ENCODE assay signal across 7 cellular contexts in the genomic region with DNA sequence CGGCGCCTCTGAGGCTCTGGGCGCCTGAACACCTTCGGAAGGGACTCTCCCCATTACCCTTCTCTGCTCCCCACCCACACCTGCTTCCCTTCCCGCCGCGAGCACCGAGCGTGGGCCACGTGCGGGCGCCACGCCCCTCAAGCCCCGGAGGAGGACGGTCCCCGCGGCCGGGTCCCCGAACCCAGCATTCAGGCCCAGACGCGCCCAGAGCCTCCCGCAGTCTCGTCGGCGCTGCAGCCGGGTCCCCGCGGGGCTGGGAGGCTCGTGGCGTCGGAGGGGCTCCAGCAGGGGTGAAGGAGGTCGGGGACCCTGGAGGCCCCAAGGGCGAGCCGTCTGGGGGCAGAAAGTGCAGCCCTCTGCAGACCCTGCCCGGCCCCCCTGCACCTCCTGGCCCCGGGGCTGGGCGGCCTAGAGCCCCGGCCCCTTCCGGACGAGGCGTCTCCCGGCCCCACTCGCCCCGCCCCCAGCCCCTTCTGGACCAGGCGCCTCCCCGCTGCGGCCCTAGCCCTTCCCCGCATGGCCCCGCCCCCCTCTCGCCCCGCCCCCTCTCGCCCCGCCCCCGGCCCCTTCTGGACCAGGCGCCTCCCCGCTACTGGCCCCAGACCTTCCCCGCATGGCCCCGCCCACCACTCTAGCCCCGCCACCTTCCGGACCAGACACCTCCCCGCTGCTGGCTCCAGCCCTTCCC. TPM values are rescaled to one million over a fixed set of nuclear protein-coding genes. Genes with fewer than 3 reads are reported as not detected.
DNase-seq lines count a peak whose midpoint lies in the region; ATAC-seq, FAIRE-seq and TF ChIP-seq lines count a peak whose summit lies in the region.

No MANE protein-coding gene starts in this region.

- H3K4ac ChIP-seq in H1 (replicated peaks; ENCODE audit: insufficient read length, low read depth, low read length), result no peak overlapping the region

- FAIRE-seq in GM18507 (lab: Jason Lieb, UNC), result peak; percentile 38
- FAIRE-seq in H1 (lab: Jason Lieb, UNC), result no peak

- no peak overlapping the region for H4K91ac ChIP-seq in H1 (replicated peaks; ENCODE audit: insufficient read length, low read length)

- H3K23ac ChIP-seq in H1 (ENCODE audit: insufficient read length), result no peak overlapping the region

- POLR2A ChIA-PET in H1 (lab: Charles Lee; ENCODE audit: partially characterized antibody), result interaction anchor here (1.0 to 2.5 kb wide), 3 partner anchors 12 to 21 kb away, joined by 4 to 10 read pairs (median 7); a partner anchor contains a TSS

- H2AFZ ChIP-seq in H1 (ENCODE audit: low read length), result peak overlapping the region; percentile 66; the same call in 1 of the 2 replicates

- no peaks in the 10 kb centered on the region for H3K36me3 Mint-ChIP-seq in mesothelial cell of epicardium

- peaks cover 0 to 8% of the 10 kb centered on the region in 2 experiments for H4K20me1 ChIP-seq in H1 (replicated peaks in 1 of 2; ENCODE audit: control insufficient read depth in 1 of 2, insufficient read depth in 2 of 2, low read length in 2 of 2)

- peak in 1 of 2 experiments; percentile 44; a peak in 1 of 3 replicates for TF ChIP-seq POLR2A in H1 (IDR thresholded peaks at IDR 0.05; ENCODE audit: control extremely low read depth in 1 of 2, low read depth in 2 of 2, low read length in 2 of 2)

- H2BK20ac ChIP-seq in H1 (ENCODE audit: low read length), result no peak overlapping the region

- no peaks in the 10 kb centered on the region for H3K79me2 ChIP-seq in H1 (ENCODE audit: control insufficient read depth in 1 of 2, insufficient read depth in 2 of 2, low read length in 2 of 2)

- H2BK5ac ChIP-seq in H1 (ENCODE audit: low read depth, low read length), result no peak overlapping the region

- peak; percentile 44 for ATAC-seq in HG03039 (IDR thresholded peaks at IDR 0.05; ENCODE audit: unreplicated experiment)

- no peaks in the 10 kb centered on the region for H3K36me3 ChIP-seq in H1 (ENCODE audit: control insufficient read depth in 2 of 4, insufficient read depth in 4 of 4, low read length in 3 of 4)

- H2AK5ac ChIP-seq in H1 (ENCODE audit: low read depth, low read length), result no peak overlapping the region

- H3K27ac ChIP-seq in H1 (ENCODE audit: low read depth, low read length), result no peak overlapping the region

- H3K4me2 ChIP-seq in H1 (ENCODE audit: insufficient read depth in 1 of 2, low read depth in 2 of 2, low read length in 2 of 2), result peak overlapping the region; percentile 76 to 95

- peaks cover 2% of the 10 kb centered on the region for H3K27me3 Mint-ChIP-seq in mesothelial cell of epicardium (ENCODE audit: low read depth)

- H3K4me1 Mint-ChIP-seq in mesothelial cell of epicardium, result peaks cover 22% of the 10 kb centered on the region

- H3K27ac Mint-ChIP-seq in mesothelial cell of epicardium, result no peak overlapping the region

- no peak for TF ChIP-seq EP300 in H1 (IDR thresholded peaks at IDR 0.05; ENCODE audit: borderline replicate concordance in 1 of 2, low read depth in 2 of 2, low read length in 2 of 2)

- H3K4me3 Mint-ChIP-seq in mesothelial cell of epicardium, result peak overlapping the region; percentile 61

- H4K5ac ChIP-seq in H1 (ENCODE audit: insufficient read length, low read depth, low read length), result peak overlapping the region; percentile 29

- DNase-seq in GM18507 (ENCODE audit: extremely low spot score, insufficient read length, low read depth) (peak; percentile 99), NCI-H748 treated with DMSO at 0.1 percent for 48 hours (lab: John Stamatoyannopoulos, UW) (peak; percentile 42), H1 (ENCODE audit: low read depth in 1 of 2, low spot score in 2 of 2) (peak; percentile 77 to 94), mesothelial cell of epicardium (ENCODE audit: low spot score in 2 of 2, unreplicated experiment in 2 of 2) (peak; percentile 85 to 91)
- peak; percentile 59 to 72 for DNase-seq in activated CD8-positive, alpha-beta memory T cell treated with anti-CD3 and anti-CD28 coated beads for 4 hours (ENCODE audit: low read depth in 2 of 2)
- peak; percentile 62 to 78 for DNase-seq in stimulated activated CD8-positive, alpha-beta memory T cell treated with anti-CD3 and anti-CD28 coated beads, Interleukin-2, amount 100 ng/mL, for 1 hour (ENCODE audit: low read depth in 2 of 2)

- no peak for TF ChIP-seq RAD21 in H1 (IDR thresholded peaks at IDR 0.05 in 1 of 2, conservative IDR thresholded peaks at IDR 0.05 in 1 of 2; ENCODE audit: low read depth in 2 of 2, low read length in 2 of 2)

- peak overlapping the region; percentile 32 for H3K18ac ChIP-seq in H1 (ENCODE audit: extremely low read depth, low read length)

- H2BK12ac ChIP-seq in H1 (ENCODE audit: low read depth, low read length), result no peak overlapping the region

- H3K9ac ChIP-seq in H1 (replicated peaks in 1 of 4; ENCODE audit: extremely low read depth in 1 of 4, low read depth in 3 of 4, low read length in 3 of 4), result peak overlapping the region in 2 of 4 experiments; percentile 23 to 29; a peak in 3 of 7 replicates

- H2BK15ac ChIP-seq in H1 (ENCODE audit: low read length), result 0 out of 2 replicates have a peak overlapping the region, but pooled peaks have one; percentile 29

- TF ChIP-seq CTCF in H1 (IDR thresholded peaks at IDR 0.05; ENCODE audit: control extremely low read depth in 1 of 3, insufficient read depth in 1 of 3, low read depth in 1 of 3, low read length in 3 of 3) (no peak), mesothelial cell of epicardium (IDR thresholded peaks at IDR 0.05; ENCODE audit: unreplicated experiment) (no peak)

- peak overlapping the region; percentile 52 to 81 (median 56) for H3K4me3 ChIP-seq in H1 (ENCODE audit: extremely low read depth in 1 of 4, insufficient read depth in 2 of 4, low read depth in 3 of 4, low read length in 4 of 4)

- CTCF ChIA-PET in H1 (lab: Charles Lee; ENCODE audit: partially characterized antibody), result interaction anchor here (0.9 to 1.1 kb wide), 2 partner anchors 13 to 24 kb away, joined by 3 to 5 read pairs; no protein-coding TSS in a partner anchor

- H3K9me3 ChIP-seq in H1 (ENCODE audit: insufficient read depth in 2 of 2, low read depth in 1 of 2, low read length in 1 of 2), result peaks cover 0 to 4% of the 10 kb centered on the region in 2 experiments; a peak in 1 of 4 replicates

- H3K14ac ChIP-seq in H1 (ENCODE audit: insufficient read length), result no peak overlapping the region

- no peak overlapping the region for H2BK120ac ChIP-seq in H1 (replicated peaks; ENCODE audit: low read depth, low read length)

- H3K9me3 Mint-ChIP-seq in mesothelial cell of epicardium, result no peaks in the 10 kb centered on the region

- H3K23me2 ChIP-seq in H1 (ENCODE audit: low read depth, low read length), result peaks cover 11% of the 10 kb centered on the region; the same call in 1 of the 2 replicates

- WGBS in H1 (ENCODE audit: extremely low coverage in 1 of 2, insufficient coverage in 1 of 2, insufficient read length in 1 of 2, insufficient replicate concordance in 2 of 2, low coverage in 1 of 2, low lambda C conversion rate in 2 of 2, missing lambda C conversion rate in 1 of 2), 2 experiments, result 3% methylated on average over 30 of the region's 61 CpGs; no CpG with 5 or more reads in 1 of the 2 experiments

- H3K56ac ChIP-seq in H1 (replicated peaks; ENCODE audit: insufficient read length, low read depth, low read length), result no peak overlapping the region

- H3K4me1 ChIP-seq in H1 (replicated peaks in 1 of 4; ENCODE audit: control insufficient read depth in 3 of 4, insufficient read depth in 4 of 4, low read length in 3 of 4), result peaks cover 0 to 35% (median 13%) of the 10 kb centered on the region in 4 experiments; a peak in 6 of 7 replicates

- no peaks in the 10 kb centered on the region; a peak in 1 of 7 replicates for H3K27me3 ChIP-seq in H1 (replicated peaks in 1 of 4; ENCODE audit: control insufficient read depth in 3 of 4, extremely low read depth in 1 of 4, insufficient read depth in 3 of 4, low read length in 3 of 4)

- H3K79me1 ChIP-seq in H1 (ENCODE audit: low read depth, low read length), result no peaks in the 10 kb centered on the region

- peak overlapping the region; percentile 45; the same call in 1 of the 2 replicates for H4K8ac ChIP-seq in H1 (ENCODE audit: extremely low read depth, insufficient read depth, low read length)

RNA-seq across cellular contexts. Expression of a gene that starts 0.4 kb away (rescaled TPM):
- total RNA-seq in H1 (2021; fragmentation: NEBNext Ultra II Directional; extraction: Animal tissue kit (Norgen Biotek cat#: 25700)), result 6.1 and 7.7 TPM in 2 replicates
- polyA plus RNA-seq in H1 (2011; rRNA removed), result 9.7 and 12.1 TPM in 2 replicates
- 6.3 TPM for polyA plus RNA-seq in H1 (2011; cell fraction: cytosol; rRNA removed)
- 4.4 TPM for polyA plus RNA-seq in H1 (2011; cell fraction: nucleus; rRNA removed)
- 2.5 to 6.1 TPM (median 4.8 TPM) in 3 of 4 replicates, not detected in the other for polyA plus RNA-seq in H1 (2012, experiment 1 of 2)
- polyA plus RNA-seq in H1 (2012, experiment 2 of 2), result 8.5 TPM
- polyA plus RNA-seq in H1 (2013, experiment 1 of 2), result 4.4 TPM
- polyA plus RNA-seq in H1 (2013, experiment 2 of 2), result 4.2 TPM
- 0.60 TPM in 1 of 2 replicates, not detected in the other for polyA minus RNA-seq in H1 (2011; rRNA and poly(A)+ RNA removed)
- polyA minus RNA-seq in H1 (2011; cell fraction: cytosol; rRNA and poly(A)+ RNA removed), result 18.3 TPM
- 9.5 TPM for polyA minus RNA-seq in H1 (2011; cell fraction: nucleus; rRNA and poly(A)+ RNA removed)
- total RNA-seq in mesothelial cell of epicardium, result 10.1 to 12.1 TPM (median 11.6 TPM) in 3 replicates

RNA-seq across cellular contexts. Expression of a gene that starts 19.9 kb away (rescaled TPM):
- not detected in 2 replicates for total RNA-seq in H1 (2021; fragmentation: NEBNext Ultra II Directional; extraction: Animal tissue kit (Norgen Biotek cat#: 25700))
- 0.15 and 0.17 TPM in 2 replicates for polyA plus RNA-seq in H1 (2011; rRNA removed)
- polyA plus RNA-seq in H1 (2011; cell fraction: cytosol; rRNA removed), result 0.12 TPM
- 0.26 TPM for polyA plus RNA-seq in H1 (2011; cell fraction: nucleus; rRNA removed)
- 0.08 to 0.36 TPM (median 0.20 TPM) in 4 replicates for polyA plus RNA-seq in H1 (2012, experiment 1 of 2)
- polyA plus RNA-seq in H1 (2012, experiment 2 of 2), result not detected
- 0.04 TPM for polyA plus RNA-seq in H1 (2013, experiment 1 of 2)
- polyA plus RNA-seq in H1 (2013, experiment 2 of 2), result 0.06 TPM
- 0.12 and 0.25 TPM in 2 replicates for polyA minus RNA-seq in H1 (2011; rRNA and poly(A)+ RNA removed)
- polyA minus RNA-seq in H1 (2011; cell fraction: cytosol; rRNA and poly(A)+ RNA removed), result not detected
- 0.20 TPM for polyA minus RNA-seq in H1 (2011; cell fraction: nucleus; rRNA and poly(A)+ RNA removed)
- not detected in 3 replicates for total RNA-seq in mesothelial cell of epicardium

RNA-seq across cellular contexts. Expression of a gene that starts 24.1 kb away (rescaled TPM):
- total RNA-seq in H1 (2021; fragmentation: NEBNext Ultra II Directional; extraction: Animal tissue kit (Norgen Biotek cat#: 25700)), result 82.4 and 82.5 TPM in 2 replicates
- 38.3 and 47.1 TPM in 2 replicates for polyA plus RNA-seq in H1 (2011; rRNA removed)
- polyA plus RNA-seq in H1 (2011; cell fraction: cytosol; rRNA removed), result 43.1 TPM
- 36.4 TPM for polyA plus RNA-seq in H1 (2011; cell fraction: nucleus; rRNA removed)
- 46.2 to 49.1 TPM (median 47.6 TPM) in 4 replicates for polyA plus RNA-seq in H1 (2012, experiment 1 of 2)
- 29.4 TPM for polyA plus RNA-seq in H1 (2012, experiment 2 of 2)
- polyA plus RNA-seq in H1 (2013, experiment 1 of 2), result 33.3 TPM
- polyA plus RNA-seq in H1 (2013, experiment 2 of 2), result 31.7 TPM
- polyA minus RNA-seq in H1 (2011; rRNA and poly(A)+ RNA removed), result 15.4 and 15.8 TPM in 2 replicates
- 27.0 TPM for polyA minus RNA-seq in H1 (2011; cell fraction: cytosol; rRNA and poly(A)+ RNA removed)
- 21.5 TPM for polyA minus RNA-seq in H1 (2011; cell fraction: nucleus; rRNA and poly(A)+ RNA removed)
- total RNA-seq in mesothelial cell of epicardium, result 55.4 to 61.9 TPM (median 55.9 TPM) in 3 replicates

Comparison
In these comparisons a context has a peak if more than half of its experiments do, and no peak if none do; other contexts are left out.
1. DNase-seq: peak in every context shown above with its lines; median percentile 99 in GM18507; 88 in mesothelial cell of epicardium; 86 in H1; 70 in stimulated activated CD8-positive, alpha-beta memory T cell treated with anti-CD3 and anti-CD28 coated beads, Interleukin-2, amount 100 ng/mL, for 1 hour; 66 in activated CD8-positive, alpha-beta memory T cell treated with anti-CD3 and anti-CD28 coated beads for 4 hours; 42 in NCI-H748 treated with DMSO at 0.1 percent for 48 hours.